ENCODE assay signal across 36 cellular contexts in genomic region chr16:30600929-30601328, GRCh38.
"Had no signal": no experiment of that assay in that cellular context is flagged by ENCODE, and none has a peak within 500 bp of the region (broad histone marks: within the 10 kb centered on the region; RNA-seq: fewer than 3 reads in every experiment).

No MANE protein-coding gene starts in this region.

- H3K4me1 Mint-ChIP-seq: activated T-helper 17 cell treated with anti-CD3 and anti-CD28 coated beads, Interleukin-2, amount 50 U/mL, for 72 hours had no signal

- H3K4me1 ChIP-seq: ascending aorta, body of pancreas, breast epithelium had no signal

- H3K27me3 Mint-ChIP-seq: activated naive CD4-positive, alpha-beta T cell treated with anti-CD3 and anti-CD28 coated beads, Interleukin-2, amount 10 ng/mL, durations not matched to agents 7 days and 5 days; activated naive CD4-positive, alpha-beta T cell treated with anti-CD3 and anti-CD28 coated beads, Interleukin-2, amount 50 U/mL, for 24 hours; activated naive CD8-positive, alpha-beta T cell; activated naive CD8-positive, alpha-beta T cell treated with anti-CD3 and anti-CD28 coated beads for 36 hours; activated naive CD8-positive, alpha-beta T cell treated with anti-CD3 and anti-CD28 coated beads, Interleukin-2, amount 10 ng/mL, durations not matched to agents 7 days and 5 days; activated naive CD8-positive, alpha-beta T cell treated with anti-CD3 and anti-CD28 coated beads, Interleukin-2, amount 50 U/mL, for 24 hours; activated T-cell treated with anti-CD3 and anti-CD28 coated beads, Interleukin-2, amount 50 U/mL, for 24 hours; activated T-helper 17 cell treated with anti-CD3 and anti-CD28 coated beads, Interleukin-2, amount 50 U/mL, for 72 hours; brain; central memory CD8-positive, alpha-beta T cell had no signal

- H3K27ac ChIP-seq: ascending aorta, body of pancreas, brain microvascular endothelial cell, breast epithelium, cardiac muscle cell had no signal

- H3K9me3 Mint-ChIP-seq: activated naive CD4-positive, alpha-beta T cell treated with anti-CD3 and anti-CD28 coated beads for 36 hours; activated naive CD4-positive, alpha-beta T cell treated with anti-CD3 and anti-CD28 coated beads, Interleukin-2, amount 10 ng/mL, durations not matched to agents 7 days and 5 days; activated naive CD4-positive, alpha-beta T cell treated with anti-CD3 and anti-CD28 coated beads, Interleukin-2, amount 50 U/mL, for 24 hours; activated naive CD4-positive, alpha-beta T cell treated with anti-CD3 and anti-CD28 coated beads, Interleukin-2, amount 50 U/mL, for 72 hours; activated naive CD8-positive, alpha-beta T cell treated with anti-CD3 and anti-CD28 coated beads for 36 hours; activated naive CD8-positive, alpha-beta T cell treated with anti-CD3 and anti-CD28 coated beads, Interleukin-2, amount 10 ng/mL, durations not matched to agents 7 days and 5 days; activated naive CD8-positive, alpha-beta T cell treated with anti-CD3 and anti-CD28 coated beads, Interleukin-2, amount 50 U/mL, for 24 hours; activated T-cell treated with anti-CD3 and anti-CD28 coated beads, Interleukin-2, amount 50 U/mL, for 24 hours; activated T-cell treated with anti-CD3 and anti-CD28 coated beads, Interleukin-2, amount 50 U/mL, for 4 hours; activated T-helper 1 cell treated with anti-CD3 and anti-CD28 coated beads, Interleukin-12 subunit alpha, Interleukin-12 subunit beta, Interleukin-2, Interleukin-4 antibody, amounts not matched to agents 30 ng/mL and 10 ng/mL and 1 ng/mL, durations not matched to agents 14 hours and 24 hours and 36 hours; activated T-helper 17 cell treated with anti-CD3 and anti-CD28 coated beads, Interleukin-2, amount 50 U/mL, for 72 hours; central memory CD8-positive, alpha-beta T cell had no signal

- H3K27ac Mint-ChIP-seq: activated naive CD4-positive, alpha-beta T cell treated with anti-CD3 and anti-CD28 coated beads for 36 hours; activated naive CD4-positive, alpha-beta T cell treated with anti-CD3 and anti-CD28 coated beads, Interleukin-2, amount 10 ng/mL, durations not matched to agents 7 days and 5 days; activated naive CD4-positive, alpha-beta T cell treated with anti-CD3 and anti-CD28 coated beads, Interleukin-2, amount 50 U/mL, for 24 hours; activated naive CD8-positive, alpha-beta T cell; activated naive CD8-positive, alpha-beta T cell treated with anti-CD3 and anti-CD28 coated beads for 36 hours; activated naive CD8-positive, alpha-beta T cell treated with anti-CD3 and anti-CD28 coated beads, Interleukin-2, amount 10 ng/mL, durations not matched to agents 7 days and 5 days; activated naive CD8-positive, alpha-beta T cell treated with anti-CD3 and anti-CD28 coated beads, Interleukin-2, amount 50 U/mL, for 24 hours; activated T-cell treated with anti-CD3 and anti-CD28 coated beads, Interleukin-2, amount 50 U/mL, for 24 hours; activated T-helper 1 cell treated with anti-CD3 and anti-CD28 coated beads, Interleukin-12 subunit alpha, Interleukin-12 subunit beta, Interleukin-2, Interleukin-4 antibody, amounts not matched to agents 30 ng/mL and 10 ng/mL and 1 ng/mL, durations not matched to agents 14 hours and 24 hours and 36 hours; activated T-helper 2 cell treated with anti-CD3 and anti-CD28 coated beads, Interferon-gamma antibody, Interleukin-2, Interleukin-4, amounts not matched to agents 10 μg/mL and 5 μg/mL and 100 μg/mL, durations not matched to agents 14 hours and 24 hours and 36 hours; brain had no signal

- ATAC-seq: activated naive CD4-positive, alpha-beta T cell treated with anti-CD3 and anti-CD28 coated beads, Interleukin-2, amount 50 U/mL, for 72 hours; activated naive CD8-positive, alpha-beta T cell treated with anti-CD3 and anti-CD28 coated beads, Interleukin-2, amount 50 U/mL, for 24 hours; activated T-cell treated with anti-CD3 and anti-CD28 coated beads, Interleukin-2, amount 50 U/mL, for 4 hours; activated T-helper 17 cell treated with anti-CD3 and anti-CD28 coated beads, Interleukin-2, amount 50 U/mL, for 72 hours; body of pancreas had no signal

- H3K4me3 Mint-ChIP-seq: activated naive CD4-positive, alpha-beta T cell treated with anti-CD3 and anti-CD28 coated beads for 36 hours; activated naive CD4-positive, alpha-beta T cell treated with anti-CD3 and anti-CD28 coated beads, Interleukin-2, amount 10 ng/mL, durations not matched to agents 7 days and 5 days; activated naive CD4-positive, alpha-beta T cell treated with anti-CD3 and anti-CD28 coated beads, Interleukin-2, amount 50 U/mL, for 24 hours; activated naive CD8-positive, alpha-beta T cell; activated naive CD8-positive, alpha-beta T cell treated with anti-CD3 and anti-CD28 coated beads for 36 hours; activated naive CD8-positive, alpha-beta T cell treated with anti-CD3 and anti-CD28 coated beads, Interleukin-2, amount 10 ng/mL, durations not matched to agents 7 days and 5 days; activated naive CD8-positive, alpha-beta T cell treated with anti-CD3 and anti-CD28 coated beads, Interleukin-2, amount 50 U/mL, for 24 hours; activated T-cell treated with anti-CD3 and anti-CD28 coated beads, Interleukin-2, amount 50 U/mL, for 24 hours; activated T-cell treated with anti-CD3 and anti-CD28 coated beads, Interleukin-2, amount 50 U/mL, for 4 hours; activated T-helper 1 cell treated with anti-CD3 and anti-CD28 coated beads, Interleukin-12 subunit alpha, Interleukin-12 subunit beta, Interleukin-2, Interleukin-4 antibody, amounts not matched to agents 30 ng/mL and 10 ng/mL and 1 ng/mL, durations not matched to agents 14 hours and 24 hours and 36 hours; activated T-helper 17 cell treated with anti-CD3 and anti-CD28 coated beads, Interleukin-2, amount 50 U/mL, for 72 hours; brain; central memory CD8-positive, alpha-beta T cell had no signal

- H3K9me3 ChIP-seq: adrenal gland, ascending aorta, body of pancreas, breast epithelium had no signal

- H3K36me3 Mint-ChIP-seq: activated naive CD8-positive, alpha-beta T cell had no signal

- DNase-seq: activated effector memory CD4-positive, alpha-beta T cell treated with anti-CD3 and anti-CD28 coated beads, Interleukin-2, amount 50 U/mL, for 16 hours; activated effector memory CD4-positive, alpha-beta T cell treated with Interleukin-2 at 50 U/mL for 16 hours; activated gamma-delta T cell; activated gamma-delta T cell treated with Interleukin-2 at 50 U/mL for 16 hours; activated naive CD4-positive, alpha-beta T cell; activated naive CD4-positive, alpha-beta T cell treated with anti-CD3 and anti-CD28 coated beads for 36 hours; activated naive CD4-positive, alpha-beta T cell treated with anti-CD3 and anti-CD28 coated beads, Interleukin-2, amount 10 ng/mL, durations not matched to agents 7 days and 5 days; activated naive CD4-positive, alpha-beta T cell treated with anti-CD3 and anti-CD28 coated beads, Interleukin-2, amount 50 U/mL, for 16 hours; activated naive CD4-positive, alpha-beta T cell treated with Interleukin-2 at 50 U/mL for 16 hours; activated naive CD8-positive, alpha-beta T cell treated with anti-CD3 and anti-CD28 coated beads for 36 hours; activated naive CD8-positive, alpha-beta T cell treated with anti-CD3 and anti-CD28 coated beads, Interleukin-2, amount 10 ng/mL, durations not matched to agents 7 days and 5 days; activated naive CD8-positive, alpha-beta T cell treated with anti-CD3 and anti-CD28 coated beads, Interleukin-2, amount 50 U/mL, for 24 hours; activated T-cell treated with anti-CD3 and anti-CD28 coated beads, Interleukin-2, amount 50 U/mL, for 1 hour; activated T-cell treated with anti-CD3 and anti-CD28 coated beads, Interleukin-2, amount 50 U/mL, for 24 hours; activated T-cell treated with anti-CD3 and anti-CD28 coated beads, Interleukin-2, amount 50 U/mL, for 4 hours; adrenal gland; amniotic stem cell; amygdala; anterior cingulate cortex; aorta; body of pancreas; brain microvascular endothelial cell; caudate nucleus; central memory CD4-positive, alpha-beta T cell; cerebellar nuclear complex had no signal

- H3K4me3 ChIP-seq: adrenal gland, ascending aorta, body of pancreas, breast epithelium, cardiac muscle cell had no signal
